In the genomic region with DNA sequence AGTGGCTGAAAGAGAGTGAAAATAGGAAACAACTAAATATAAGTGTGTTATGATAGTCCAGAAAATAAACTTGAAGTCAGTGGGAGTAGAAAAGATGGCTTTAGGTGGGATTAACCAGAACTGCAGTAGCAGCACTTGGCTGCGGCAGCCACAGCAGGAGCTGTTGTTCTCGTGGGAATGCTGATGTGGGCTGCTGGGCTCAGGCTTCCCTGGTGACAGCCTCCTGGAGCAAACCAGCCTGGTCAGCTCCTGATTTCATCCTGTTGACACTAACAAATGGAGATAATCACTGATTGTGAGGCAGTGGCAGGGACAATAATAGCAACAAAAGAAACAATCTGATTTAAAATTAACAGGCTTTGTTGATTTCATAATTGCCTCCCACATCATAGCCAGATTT, we compare ENCODE assay signal across 12 cellular contexts.
A peak's percentile ranks its signal among the peaks of the same experiment; 100 is the strongest.
DNase-seq lines count a peak whose midpoint lies in the region; ATAC-seq, FAIRE-seq and TF ChIP-seq lines count a peak whose summit lies in the region.
"Had no signal": no experiment of that assay in that cellular context is flagged by ENCODE, and none has a peak within 500 bp of the region (broad histone marks: within the 10 kb centered on the region; RNA-seq: fewer than 3 reads in every experiment).

No MANE protein-coding gene starts in this region.

- H3K9me3 ChIP-seq in GM23248 (ENCODE audit: low read depth) (no peaks in the 10 kb centered on the region), T-helper 17 cell (ENCODE audit: control insufficient read depth, low read length, poor library complexity, severe bottlenecking) (no peaks in the 10 kb centered on the region), pancreas (no peaks in the 10 kb centered on the region)
- H3K9me3 ChIP-seq: HAP-1, tibial nerve had no signal

- H3K4me1 Mint-ChIP-seq in T-helper 17 cell: peaks cover 26% of the 10 kb centered on the region

- intact Hi-C loops in left ventricle myocardium superior (cut with micrococcal nuclease) (no loop called here), pancreas (cut with DNase I) (no loop called here)

- H3K36me3 Mint-ChIP-seq in T-helper 17 cell (ENCODE audit: low read depth): peaks cover 4% of the 10 kb centered on the region

- in situ Hi-C loops in GM23248 (cut with MboI): no loop called here

- peaks cover 6% of the 10 kb centered on the region; the same call in 1 of the 2 replicates for H4K20me1 ChIP-seq in GM23248 (ENCODE audit: insufficient read depth)

- H3K4me1 ChIP-seq in GM23248 (ENCODE audit: insufficient read depth): peaks cover 14% of the 10 kb centered on the region; the same call in 1 of the 2 replicates
- peaks cover 0 to 8% (median 3%) of the 10 kb centered on the region in 3 donors for H3K4me1 ChIP-seq in pancreas

- no peak for TF ChIP-seq POLR2A in GM12892 (IDR thresholded peaks at IDR 0.05; ENCODE audit: low read depth, low read length)

- H3K27me3 ChIP-seq in GM23248 (replicated peaks; ENCODE audit: insufficient read depth) (no peaks in the 10 kb centered on the region), pancreas (no peaks in the 10 kb centered on the region)
- H3K27me3 ChIP-seq: tibial nerve had no signal

- H3K4me3 Mint-ChIP-seq in T-helper 17 cell: no peak overlapping the region

- no peak overlapping the region for H3K4me2 ChIP-seq in GM23248 (ENCODE audit: unreplicated experiment)

- no peaks in the 10 kb centered on the region for H3K9me2 ChIP-seq in GM23248 (ENCODE audit: insufficient read depth)

- no peaks in the 10 kb centered on the region; the same call in 1 of the 2 replicates for H3F3A ChIP-seq in GM23248 (ENCODE audit: insufficient read depth)

- H3K27me3 Mint-ChIP-seq in T-helper 17 cell: no peaks in the 10 kb centered on the region

- no peak overlapping the region for H2AFZ ChIP-seq in GM23248

- WGBS in GM23248 (ENCODE audit: low coverage in 1 of 2, low lambda C conversion rate in 2 of 2, missing lambda C conversion rate in 2 of 2), 2 experiments: 34 to 39% methylated on average over 2 of the region's 2 CpGs
- WGBS in pancreas, 2 donors: 26 to 32% methylated on average over 2 of the region's 2 CpGs

- ATAC-seq in T-helper 17 cell (no peak), left ventricle myocardium superior (peak; percentile 83), pancreas (peak in 3 of 4 donors; percentile 67 to 80 (median 79)), GM19035 (IDR thresholded peaks at IDR 0.05; ENCODE audit: unreplicated experiment) (no peak), GM18870 (IDR thresholded peaks at IDR 0.05; ENCODE audit: unreplicated experiment) (no peak)

- H3K27ac ChIP-seq in GM23248 (no peak overlapping the region), pancreas (no peak overlapping the region)
- H3K27ac ChIP-seq: skin epidermis had no signal

- TF ChIP-seq CTCF in pancreas (IDR thresholded peaks at IDR 0.05): no peak

- H3K4me3 ChIP-seq in GM23248 (no peak overlapping the region), pancreas (no peak overlapping the region)
- H3K4me3 ChIP-seq: HAP-1, skin epidermis, tibial nerve had no signal

- peaks cover 81% of the 10 kb centered on the region for H3K79me2 ChIP-seq in GM23248 (ENCODE audit: insufficient read depth)

- no peak for FAIRE-seq in pancreas (lab: Jason Lieb, UNC)
- FAIRE-seq in GM12892 (lab: Jason Lieb, UNC): no peak

- DNase-seq in GM23248: peak; percentile 36
- no peak for DNase-seq in T-helper 17 cell
- DNase-seq in left ventricle myocardium superior: peak; percentile 65
- no peak for DNase-seq in pancreas
- no peak for DNase-seq in GM12892 (ENCODE audit: insufficient read length)
- DNase-seq in T1000 (lab: John Stamatoyannopoulos, UW): no peak
- DNase-seq: aorta had no signal

- H3K36me3 ChIP-seq in GM23248 (ENCODE audit: low read depth) (no peaks in the 10 kb centered on the region), pancreas (no peaks in the 10 kb centered on the region)
- H3K36me3 ChIP-seq: HAP-1, tibial nerve had no signal

- H3K27ac Mint-ChIP-seq in T-helper 17 cell: peak overlapping the region; percentile 0

- H3K9ac ChIP-seq in GM23248: no peak overlapping the region

Comparison
In these comparisons a context has a peak if more than half of its experiments do, and no peak if none do; other contexts are left out.
1. DNase-seq: peak in GM23248 (single experiment) and left ventricle myocardium superior (single experiment); none in T-helper 17 cell (0 of 3), pancreas (0 of 6), GM12892 (single experiment) and T1000 (single experiment).
2. ATAC-seq: peak in left ventricle myocardium superior (single experiment) and pancreas (3 of 4); none in T-helper 17 cell (single experiment), GM19035 (single experiment) and GM18870 (single experiment).